ENCODE assay signal across 11 cellular contexts in the genomic region with DNA sequence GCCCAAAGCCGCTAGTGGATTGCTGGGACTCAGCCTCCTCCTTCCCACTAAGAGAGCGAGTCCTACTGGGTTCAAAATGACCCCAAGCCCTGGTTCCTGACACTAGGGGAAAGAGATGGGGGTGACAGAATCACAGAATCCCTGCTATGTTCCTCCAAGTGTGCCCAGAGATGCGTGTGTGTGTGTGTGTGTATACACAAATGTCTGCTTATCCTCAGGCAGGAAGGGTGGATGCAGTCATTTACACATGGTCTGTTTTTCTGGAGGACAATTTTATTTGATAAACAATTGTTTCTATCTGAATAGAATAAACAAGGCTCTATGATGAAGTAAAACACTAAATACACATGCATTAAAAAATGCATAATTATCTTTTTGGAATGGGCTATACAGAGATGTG. TPM values are rescaled to one million over a fixed set of nuclear protein-coding genes. Genes with fewer than 3 reads are reported as not detected.
DNase-seq lines count a peak whose midpoint lies in the region; ATAC-seq and TF ChIP-seq lines count a peak whose summit lies in the region.
"Had no signal": no experiment of that assay in that cellular context is flagged by ENCODE, and none has a peak within 500 bp of the region (broad histone marks: within the 10 kb centered on the region; RNA-seq: fewer than 3 reads in every experiment).

No MANE protein-coding gene starts in this region.

- H3K4me1 Mint-ChIP-seq in stimulated activated naive CD8-positive, alpha-beta T cell treated with anti-CD3 and anti-CD28 coated beads, Interleukin-15, Interleukin-2, amounts not matched to agents 100 ng/mL and 50 ng/mL, for 24 hours (ENCODE audit: low read depth), result peaks cover 41% of the 10 kb centered on the region
- H3K4me1 Mint-ChIP-seq in stimulated activated naive CD8-positive, alpha-beta T cell treated with anti-CD3 and anti-CD28 coated beads, Interleukin-15, amount 100 ng/mL, for 72 hours, result peaks cover 44% of the 10 kb centered on the region
- peaks cover 15 to 35% (median 30%) of the 10 kb centered on the region in 4 donors for H3K4me1 Mint-ChIP-seq in naive thymus-derived CD8-positive, alpha-beta T cell

- H3K27ac Mint-ChIP-seq in stimulated activated naive CD8-positive, alpha-beta T cell treated with anti-CD3 and anti-CD28 coated beads, Interleukin-15, Interleukin-2, amounts not matched to agents 100 ng/mL and 50 ng/mL, for 24 hours, result no peak overlapping the region
- H3K27ac Mint-ChIP-seq in stimulated activated naive CD8-positive, alpha-beta T cell treated with anti-CD3 and anti-CD28 coated beads, Interleukin-15, amount 100 ng/mL, for 72 hours, result no peak overlapping the region
- H3K27ac Mint-ChIP-seq in naive thymus-derived CD8-positive, alpha-beta T cell, result no peak overlapping the region
- H3K27ac Mint-ChIP-seq: activated naive CD8-positive, alpha-beta T cell treated with anti-CD3 and anti-CD28 coated beads for 36 hours had no signal

- H3K36me3 Mint-ChIP-seq in stimulated activated naive CD8-positive, alpha-beta T cell treated with anti-CD3 and anti-CD28 coated beads, Interleukin-15, Interleukin-2, amounts not matched to agents 100 ng/mL and 50 ng/mL, for 24 hours (ENCODE audit: low read depth), result no peaks in the 10 kb centered on the region
- no peaks in the 10 kb centered on the region for H3K36me3 Mint-ChIP-seq in naive thymus-derived CD8-positive, alpha-beta T cell
- H3K36me3 Mint-ChIP-seq: activated naive CD8-positive, alpha-beta T cell treated with anti-CD3 and anti-CD28 coated beads for 36 hours had no signal

- no peaks in the 10 kb centered on the region for H3K9me3 Mint-ChIP-seq in stimulated activated naive CD8-positive, alpha-beta T cell treated with anti-CD3 and anti-CD28 coated beads, Interleukin-15, Interleukin-2, amounts not matched to agents 100 ng/mL and 50 ng/mL, for 24 hours
- H3K9me3 Mint-ChIP-seq in stimulated activated naive CD8-positive, alpha-beta T cell treated with anti-CD3 and anti-CD28 coated beads, Interleukin-15, amount 100 ng/mL, for 72 hours, result no peaks in the 10 kb centered on the region
- H3K9me3 Mint-ChIP-seq in naive thymus-derived CD8-positive, alpha-beta T cell, result no peaks in the 10 kb centered on the region
- H3K9me3 Mint-ChIP-seq: activated naive CD8-positive, alpha-beta T cell treated with anti-CD3 and anti-CD28 coated beads for 36 hours had no signal

- H3K27me3 Mint-ChIP-seq in stimulated activated naive CD8-positive, alpha-beta T cell treated with anti-CD3 and anti-CD28 coated beads, Interleukin-15, Interleukin-2, amounts not matched to agents 100 ng/mL and 50 ng/mL, for 24 hours, result peaks cover 62% of the 10 kb centered on the region
- H3K27me3 Mint-ChIP-seq in stimulated activated naive CD8-positive, alpha-beta T cell treated with anti-CD3 and anti-CD28 coated beads, Interleukin-15, amount 100 ng/mL, for 72 hours, result peaks cover 85% of the 10 kb centered on the region
- H3K27me3 Mint-ChIP-seq in naive thymus-derived CD8-positive, alpha-beta T cell, result peaks cover 38 to 92% (median 55%) of the 10 kb centered on the region in 5 donors

- no peak for DNase-seq in stimulated activated naive CD8-positive, alpha-beta T cell treated with anti-CD3 and anti-CD28 coated beads, Interleukin-15, amount 100 ng/mL, for 72 hours
- DNase-seq in astrocyte of the cerebellum (ENCODE audit: low read depth) (no peak), GM20000 (ENCODE audit: low spot score) (no peak), C1 segment of cervical spinal cord (lab: John Stamatoyannopoulos, UW) (no peak), glomerular visceral epithelial cell (ENCODE audit: extremely low spot score) (no peak)
- DNase-seq in naive thymus-derived CD8-positive, alpha-beta T cell, result no peak
- DNase-seq: DMS 273 treated with DMSO at 0.1 percent for 48 hours, NCI-H2171 treated with DMSO at 0.1 percent for 48 hours had no signal

- in situ Hi-C loops in astrocyte of the cerebellum (cut with HindIII; ENCODE audit: low sequenced_read_pairs), result no loop called here

- no peak for ATAC-seq in stimulated activated naive CD8-positive, alpha-beta T cell treated with anti-CD3 and anti-CD28 coated beads, Interleukin-15, amount 100 ng/mL, for 72 hours
- no peak for ATAC-seq in naive thymus-derived CD8-positive, alpha-beta T cell
- no peak for ATAC-seq in GM21529 (IDR thresholded peaks at IDR 0.05; ENCODE audit: unreplicated experiment)

- TF ChIP-seq CTCF in astrocyte of the cerebellum (IDR thresholded peaks at IDR 0.05; ENCODE audit: low read depth, low read length, missing control alignments) (no peak), GM20000 (IDR thresholded peaks at IDR 0.05; ENCODE audit: extremely low read depth, missing control alignments) (no peak)

- peak overlapping the region; percentile 12 for H3K4me3 ChIP-seq in astrocyte of the cerebellum (ENCODE audit: low read depth, low read length)

- POLR2A ChIA-PET in naive thymus-derived CD8-positive, alpha-beta T cell (lab: Charles Lee), result no interaction called here

- peak overlapping the region; percentile 49 for H3K4me3 Mint-ChIP-seq in stimulated activated naive CD8-positive, alpha-beta T cell treated with anti-CD3 and anti-CD28 coated beads, Interleukin-15, Interleukin-2, amounts not matched to agents 100 ng/mL and 50 ng/mL, for 24 hours
- no peak overlapping the region for H3K4me3 Mint-ChIP-seq in stimulated activated naive CD8-positive, alpha-beta T cell treated with anti-CD3 and anti-CD28 coated beads, Interleukin-15, amount 100 ng/mL, for 72 hours
- peak overlapping the region in 7 of 10 donors; percentile 16 to 92 (median 87) for H3K4me3 Mint-ChIP-seq in naive thymus-derived CD8-positive, alpha-beta T cell

RNA-seq across cellular contexts. Expression of a gene that starts 1.2 kb away (rescaled TPM):
- under 1 TPM; 0.26 to 0.30 TPM for total RNA-seq in naive thymus-derived CD8-positive, alpha-beta T cell
- not detected for polyA plus RNA-seq in naive thymus-derived CD8-positive, alpha-beta T cell

RNA-seq across cellular contexts. Expression of a gene that starts 35.4 kb away (rescaled TPM):
- 10 to 100 TPM; 60.4 to 61.7 TPM for total RNA-seq in naive thymus-derived CD8-positive, alpha-beta T cell
- 1 to 10 TPM; 4.6 to 6.7 (median 5.1) TPM for polyA plus RNA-seq in naive thymus-derived CD8-positive, alpha-beta T cell

Comparison
In these comparisons a context has a peak if more than half of its experiments do, and no peak if none do; other contexts are left out.
1. H3K4me3 Mint-ChIP-seq: peak in stimulated activated naive CD8-positive, alpha-beta T cell treated with anti-CD3 and anti-CD28 coated beads, Interleukin-15, Interleukin-2, amounts not matched to agents 100 ng/mL and 50 ng/mL, for 24 hours (single experiment) and naive thymus-derived CD8-positive, alpha-beta T cell (7 of 10); none in stimulated activated naive CD8-positive, alpha-beta T cell treated with anti-CD3 and anti-CD28 coated beads, Interleukin-15, amount 100 ng/mL, for 72 hours (0 of 2).